Comparison of ENCODE assay signal across 24 cellular contexts in the genomic region with DNA sequence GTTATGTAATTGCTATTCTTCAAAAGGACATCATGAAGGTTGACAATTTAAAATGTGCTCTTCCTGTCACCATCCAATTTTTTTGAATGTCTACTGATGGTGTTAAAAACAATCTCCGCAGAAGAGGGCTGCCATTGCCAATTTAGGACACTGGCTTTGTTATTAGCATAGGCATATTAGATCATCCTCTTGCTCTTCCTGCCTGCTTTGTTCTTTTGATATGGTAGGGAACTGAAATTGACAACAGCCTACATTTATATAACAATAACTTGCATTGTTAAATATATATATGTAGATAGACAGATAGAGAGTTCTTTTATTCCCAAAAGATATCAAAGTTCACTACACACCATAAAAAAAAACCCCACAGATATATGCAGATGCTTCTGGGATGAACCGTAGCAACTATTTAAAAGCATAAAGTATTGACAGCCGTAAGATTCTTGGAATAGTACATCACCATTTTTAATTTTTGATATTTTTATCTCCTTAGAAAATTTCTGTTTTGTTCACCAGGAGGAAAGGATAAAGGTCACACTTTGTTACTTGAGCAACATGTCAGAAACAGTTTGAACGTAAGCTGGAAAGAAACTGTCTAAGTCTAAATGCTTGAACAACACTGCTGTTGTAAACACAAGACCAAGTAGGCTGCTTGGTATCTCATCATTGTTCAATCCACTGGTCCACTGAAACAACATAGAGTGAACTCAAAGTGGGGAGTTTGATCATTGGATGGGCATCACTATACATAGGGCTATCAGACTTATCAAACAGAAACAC.
"Had no signal": no experiment of that assay in that cellular context is flagged by ENCODE, and none has a peak within 500 bp of the region (broad histone marks: within the 10 kb centered on the region; RNA-seq: fewer than 3 reads in every experiment).

No MANE protein-coding gene starts in this region.

- H3K4me1 Mint-ChIP-seq: activated CD4-positive, alpha-beta T cell treated with anti-CD3 and anti-CD28 coated beads, Interleukin-2, amount 10 ng/mL, durations not matched to agents 24 days and 14 days; activated CD8-positive, alpha-beta memory T cell treated with anti-CD3 and anti-CD28 coated beads, Interleukin-2, amount 10 ng/mL, durations not matched to agents 7 days and 5 days; activated naive CD4-positive, alpha-beta T cell treated with anti-CD3 and anti-CD28 coated beads, Interleukin-2, amount 50 U/mL, for 24 hours; T-helper 17 cell had no signal

- H3K4me3 Mint-ChIP-seq: activated CD4-positive, alpha-beta T cell treated with anti-CD3 and anti-CD28 coated beads, Interleukin-2, amount 10 ng/mL, durations not matched to agents 24 days and 14 days; activated CD8-positive, alpha-beta memory T cell treated with anti-CD3 and anti-CD28 coated beads, Interleukin-2, amount 10 ng/mL, durations not matched to agents 7 days and 5 days; activated naive CD4-positive, alpha-beta T cell treated with anti-CD3 and anti-CD28 coated beads, Interleukin-2, amount 50 U/mL, for 24 hours; activated T-cell treated with anti-CD3 and anti-CD28 coated beads, Interleukin-2, amount 50 U/mL, for 24 hours; activated T-helper 1 cell treated with anti-CD3 and anti-CD28 coated beads, Interleukin-12 subunit alpha, Interleukin-12 subunit beta, Interleukin-2, Interleukin-4 antibody, amounts not matched to agents 30 ng/mL and 10 ng/mL and 1 ng/mL, durations not matched to agents 14 hours and 24 hours and 36 hours; T-helper 17 cell; WTC11 had no signal

- H3K4me1 ChIP-seq: breast epithelium had no signal

- H3K27me3 Mint-ChIP-seq: activated CD4-positive, alpha-beta T cell treated with anti-CD3 and anti-CD28 coated beads, Interleukin-2, amount 10 ng/mL, durations not matched to agents 24 days and 14 days; activated CD8-positive, alpha-beta memory T cell treated with anti-CD3 and anti-CD28 coated beads, Interleukin-2, amount 10 ng/mL, durations not matched to agents 7 days and 5 days; T-helper 17 cell had no signal

- ATAC-seq: activated CD8-positive, alpha-beta memory T cell treated with anti-CD3 and anti-CD28 coated beads, Interleukin-2, amount 10 ng/mL, durations not matched to agents 7 days and 5 days; PC-3; T-helper 17 cell; WTC11 had no signal

- H3K27ac ChIP-seq: breast epithelium had no signal

- H3K9me3 Mint-ChIP-seq: activated CD4-positive, alpha-beta T cell treated with anti-CD3 and anti-CD28 coated beads, Interleukin-2, amount 10 ng/mL, durations not matched to agents 24 days and 14 days; activated T-helper 1 cell treated with anti-CD3 and anti-CD28 coated beads, Interleukin-12 subunit alpha, Interleukin-12 subunit beta, Interleukin-2, Interleukin-4 antibody, amounts not matched to agents 30 ng/mL and 10 ng/mL and 1 ng/mL, durations not matched to agents 14 hours and 24 hours and 36 hours had no signal

- H3K9me3 ChIP-seq: breast epithelium had no signal

- H3K27ac Mint-ChIP-seq: activated CD4-positive, alpha-beta T cell treated with anti-CD3 and anti-CD28 coated beads, Interleukin-2, amount 10 ng/mL, durations not matched to agents 24 days and 14 days; activated CD8-positive, alpha-beta memory T cell treated with anti-CD3 and anti-CD28 coated beads, Interleukin-2, amount 10 ng/mL, durations not matched to agents 7 days and 5 days; activated naive CD4-positive, alpha-beta T cell treated with anti-CD3 and anti-CD28 coated beads, Interleukin-2, amount 50 U/mL, for 24 hours; activated T-cell treated with anti-CD3 and anti-CD28 coated beads, Interleukin-2, amount 50 U/mL, for 24 hours; activated T-helper 1 cell treated with anti-CD3 and anti-CD28 coated beads, Interleukin-12 subunit alpha, Interleukin-12 subunit beta, Interleukin-2, Interleukin-4 antibody, amounts not matched to agents 30 ng/mL and 10 ng/mL and 1 ng/mL, durations not matched to agents 14 hours and 24 hours and 36 hours; T-helper 17 cell; WTC11 had no signal

- H3K4me3 ChIP-seq: breast epithelium had no signal

- H3K36me3 Mint-ChIP-seq: activated CD8-positive, alpha-beta memory T cell treated with anti-CD3 and anti-CD28 coated beads, Interleukin-2, amount 10 ng/mL, durations not matched to agents 7 days and 5 days; activated naive CD4-positive, alpha-beta T cell treated with anti-CD3 and anti-CD28 coated beads, Interleukin-2, amount 50 U/mL, for 24 hours had no signal

- H3K27me3 ChIP-seq: breast epithelium had no signal

- DNase-seq: activated CD4-positive, alpha-beta T cell treated with anti-CD3 and anti-CD28 coated beads for 1 hour; activated CD4-positive, alpha-beta T cell treated with anti-CD3 and anti-CD28 coated beads, Interleukin-2, amount 10 ng/mL, durations not matched to agents 24 days and 14 days; activated CD4-positive, alpha-beta T cell treated with anti-CD3 and anti-CD28 coated beads, Interleukin-2, amount 50 U/mL, for 48 hours; activated CD8-positive, alpha-beta memory T cell treated with anti-CD3 and anti-CD28 coated beads, Interleukin-2, amount 10 ng/mL, durations not matched to agents 7 days and 5 days; activated effector memory CD4-positive, alpha-beta T cell treated with Interleukin-2 at 50 U/mL for 16 hours; activated naive CD4-positive, alpha-beta T cell; activated T-cell treated with anti-CD3 and anti-CD28 coated beads, Interleukin-2, amount 50 U/mL, for 24 hours; aorta; central memory CD4-positive, alpha-beta T cell; KBM-7; NCI-H1048; NCI-H1930; NCI-H2171 treated with DMSO at 0.1 percent for 48 hours; NCI-H345; NCI-H510A treated with DMSO at 0.1 percent for 48 hours; NCI-H69; PC-3; SHP77 treated with DMSO at 0.1 percent for 48 hours; T-helper 17 cell; T-helper 9 cell had no signal

- H3K36me3 ChIP-seq: breast epithelium had no signal
